7 cellular contexts compared by ENCODE assay signal in the genomic region with DNA sequence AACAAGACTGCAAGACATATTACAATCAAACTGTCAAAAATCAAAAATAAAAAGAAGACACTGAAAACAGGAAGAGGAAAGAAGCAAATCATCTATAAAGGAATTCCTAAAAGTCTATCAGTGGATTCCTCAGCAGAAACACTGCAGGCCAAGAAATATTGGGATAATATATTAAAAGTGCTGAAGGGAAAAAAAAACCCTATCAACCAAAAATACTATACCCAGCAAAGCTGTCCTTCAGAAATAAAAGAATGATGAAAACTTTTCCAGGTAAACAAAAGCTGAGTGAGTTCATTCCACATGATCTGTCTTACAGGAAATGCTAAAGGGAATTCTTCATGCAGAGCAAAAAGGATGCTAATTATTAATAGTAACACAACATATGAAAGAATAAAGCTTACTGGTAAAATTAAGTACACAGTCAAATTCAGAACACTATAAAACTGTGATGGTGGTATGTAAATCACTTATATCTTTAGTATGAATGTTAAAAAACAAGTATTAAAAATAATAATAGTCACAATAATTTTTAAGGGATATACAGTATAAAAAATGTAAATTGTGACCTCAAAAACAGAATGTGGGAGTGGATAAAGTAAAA.
"Had no signal": no experiment of that assay in that cellular context is flagged by ENCODE, and none has a peak within 500 bp of the region (broad histone marks: within the 10 kb centered on the region; RNA-seq: fewer than 3 reads in every experiment).

No MANE protein-coding gene starts in this region.

- ATAC-seq: GM12878 had no signal

- H3K4me3 ChIP-seq: GM12878 had no signal

- FAIRE-seq: GM12878, GM12891, GM12892, GM18507, GM19239 had no signal

- DNase-seq: GDM1, GF-D8 had no signal
